In genomic region chr11:78077592-78077991, GRCh38 we compare ENCODE assay signal across 9 cellular contexts. TPM values are rescaled to one million over a fixed set of nuclear protein-coding genes. Genes with fewer than 3 reads are reported as not detected.
A peak's percentile ranks its signal among the peaks of the same experiment; 100 is the strongest.
DNase-seq lines count a peak whose midpoint lies in the region; ATAC-seq, FAIRE-seq and TF ChIP-seq lines count a peak whose summit lies in the region.
"Not testable (repeated sequence)": the region's sequence is repeated elsewhere in the genome, so short reads cannot be mapped to it uniquely, and the experiment has no call there.
"Had no signal": no experiment of that assay in that cellular context is flagged by ENCODE, and none has a peak within 500 bp of the region (broad histone marks: within the 10 kb centered on the region; RNA-seq: fewer than 3 reads in every experiment).

No MANE protein-coding gene starts in this region.

- H3K36me3 ChIP-seq in IMR-90 (ENCODE audit: control insufficient read depth, insufficient read depth, low read length); keratinocyte (ENCODE audit: control insufficient read depth in 2 of 2, extremely low read depth in 1 of 2, insufficient read depth in 2 of 2, low read length in 2 of 2): not testable (repeated sequence)

- H2AK9ac ChIP-seq in IMR-90 (replicated peaks; ENCODE audit: low read depth, low read length, poor library complexity) = not testable (repeated sequence)

- not testable (repeated sequence) for TF ChIP-seq POLR2A in IMR-90 (IDR thresholded peaks at IDR 0.05; ENCODE audit: low read depth, low read length)

- H3K27me3 Mint-ChIP-seq in CD4-positive, alpha-beta T cell; T-helper 1 cell treated with Interleukin-12 subunit alpha and Interleukin-12 subunit beta and Interleukin-4 antibody, amounts not matched to agents 30 μg/mL and 1 μg/mL, for 36 hours (ENCODE audit: low read depth); activated T-helper 17 cell treated with anti-CD3 and anti-CD28 coated beads, Interleukin-2, amount 50 U/mL, for 72 hours; central memory CD8-positive, alpha-beta T cell; stimulated activated naive CD8-positive, alpha-beta T cell treated with anti-CD3 and anti-CD28 coated beads, Interleukin-15, amount 100 ng/mL, for 72 hours: not testable (repeated sequence)
- peaks cover 19% of the 10 kb centered on the region for H3K27me3 Mint-ChIP-seq in nephron progenitor cell (ENCODE audit: low read depth, poor library complexity)

- FAIRE-seq in keratinocyte (lab: Jason Lieb, UNC) = not testable (repeated sequence)

- H3K79me2 ChIP-seq in keratinocyte (ENCODE audit: control insufficient read depth, insufficient read depth, low read length) = peaks cover 64% of the 10 kb centered on the region

- H4K91ac ChIP-seq in IMR-90 (ENCODE audit: insufficient read depth, low read depth, low read length) = not testable (repeated sequence)

- not testable (repeated sequence) for H3K9ac ChIP-seq in IMR-90 (ENCODE audit: low read depth, low read length); keratinocyte (ENCODE audit: control insufficient read depth, extremely low read depth, insufficient read depth, low read length)

- not testable (repeated sequence) for H3K27ac ChIP-seq in CD4-positive, alpha-beta T cell (ENCODE audit: low read depth, low read length); IMR-90 (ENCODE audit: insufficient read depth, low read length); keratinocyte (ENCODE audit: control insufficient read depth, insufficient read depth, low read length)

- 0 out of 4 replicates have a peak overlapping the region, but pooled peaks of 1 of the 2 experiments have one; percentile 1 for H4K8ac ChIP-seq in IMR-90 (ENCODE audit: low read depth in 2 of 2, low read length in 2 of 2)

- not testable (repeated sequence) for H3K27me3 ChIP-seq in CD4-positive, alpha-beta T cell (ENCODE audit: control insufficient read depth, insufficient read depth, low read length); IMR-90 (ENCODE audit: control insufficient read depth, insufficient read depth, low read length); keratinocyte (ENCODE audit: control insufficient read depth, extremely low read depth, insufficient read depth, low read length)

- H3K14ac ChIP-seq in IMR-90 (replicated peaks; ENCODE audit: low read depth, low read length) = not testable (repeated sequence)

- H3K4me1 Mint-ChIP-seq in CD4-positive, alpha-beta T cell (ENCODE audit: low read depth) = peaks cover 60% of the 10 kb centered on the region
- peaks cover 45% of the 10 kb centered on the region for H3K4me1 Mint-ChIP-seq in T-helper 1 cell treated with Interleukin-12 subunit alpha and Interleukin-12 subunit beta and Interleukin-4 antibody, amounts not matched to agents 30 μg/mL and 1 μg/mL, for 36 hours (ENCODE audit: low read depth)
- peaks cover 30% of the 10 kb centered on the region for H3K4me1 Mint-ChIP-seq in activated T-helper 17 cell treated with anti-CD3 and anti-CD28 coated beads, Interleukin-2, amount 50 U/mL, for 72 hours
- H3K4me1 Mint-ChIP-seq in central memory CD8-positive, alpha-beta T cell = peaks cover 53% of the 10 kb centered on the region
- peaks cover 24% of the 10 kb centered on the region for H3K4me1 Mint-ChIP-seq in nephron progenitor cell
- peaks cover 51% of the 10 kb centered on the region for H3K4me1 Mint-ChIP-seq in stimulated activated naive CD8-positive, alpha-beta T cell treated with anti-CD3 and anti-CD28 coated beads, Interleukin-15, amount 100 ng/mL, for 72 hours

- POLR2A ChIA-PET in CD4-positive, alpha-beta T cell (lab: Charles Lee) = interaction anchor here (1.0 kb wide), 1 partner anchor 83 kb away, joined by 4 read pairs; the partner anchor contains the start of gene INTS4
- POLR2A ChIA-PET in IMR-90 (lab: Charles Lee; ENCODE audit: unreplicated experiment) = not testable (repeated sequence)

- in situ Hi-C loops in IMR-90 (cut with MboI; ENCODE audit: low sequenced_read_pairs) = not testable (repeated sequence)

- WGBS in IMR-90 (ENCODE audit: extremely low coverage in 2 of 2, insufficient read length in 1 of 2), 2 experiments = 90% methylated on average over 2 of the region's 4 CpGs; no CpG with 5 or more reads in 1 of the 2 experiments

- not testable (repeated sequence) for H2BK20ac ChIP-seq in IMR-90 (ENCODE audit: low read depth, low read length)

- H3K9me3 Mint-ChIP-seq in CD4-positive, alpha-beta T cell; T-helper 1 cell treated with Interleukin-12 subunit alpha and Interleukin-12 subunit beta and Interleukin-4 antibody, amounts not matched to agents 30 μg/mL and 1 μg/mL, for 36 hours; activated T-helper 17 cell treated with anti-CD3 and anti-CD28 coated beads, Interleukin-2, amount 50 U/mL, for 72 hours; central memory CD8-positive, alpha-beta T cell; nephron progenitor cell; stimulated activated naive CD8-positive, alpha-beta T cell treated with anti-CD3 and anti-CD28 coated beads, Interleukin-15, amount 100 ng/mL, for 72 hours: not testable (repeated sequence)

- peak overlapping the region; percentile 96 for H3K4me3 Mint-ChIP-seq in CD4-positive, alpha-beta T cell
- H3K4me3 Mint-ChIP-seq in T-helper 1 cell treated with Interleukin-12 subunit alpha and Interleukin-12 subunit beta and Interleukin-4 antibody, amounts not matched to agents 30 μg/mL and 1 μg/mL, for 36 hours = peak overlapping the region; percentile 93
- peak overlapping the region; percentile 84 for H3K4me3 Mint-ChIP-seq in activated T-helper 17 cell treated with anti-CD3 and anti-CD28 coated beads, Interleukin-2, amount 50 U/mL, for 72 hours
- peak overlapping the region; percentile 84 for H3K4me3 Mint-ChIP-seq in central memory CD8-positive, alpha-beta T cell
- H3K4me3 Mint-ChIP-seq in nephron progenitor cell = peak overlapping the region; percentile 92
- peak overlapping the region; percentile 87 for H3K4me3 Mint-ChIP-seq in stimulated activated naive CD8-positive, alpha-beta T cell treated with anti-CD3 and anti-CD28 coated beads, Interleukin-15, amount 100 ng/mL, for 72 hours

- not testable (repeated sequence) for H3K56ac ChIP-seq in IMR-90 (ENCODE audit: extremely low read depth, insufficient read depth, low read length)

- intact Hi-C loops in CD4-positive, alpha-beta T cell (cut with DNase I, micrococcal nuclease) = loop anchor here in 1 of 2 experiments (5.0 kb wide), 1 partner anchor 80 kb away; no protein-coding TSS in a partner anchor
- intact Hi-C loops in IMR-90 (cut with micrococcal nuclease) = not testable (repeated sequence)

- not testable (repeated sequence) for DNase-seq in CD4-positive, alpha-beta T cell; IMR-90; central memory CD8-positive, alpha-beta T cell (ENCODE audit: low spot score in 2 of 2); keratinocyte (ENCODE audit: low read depth, low spot score); nephron progenitor cell; stimulated activated naive CD8-positive, alpha-beta T cell treated with anti-CD3 and anti-CD28 coated beads, Interleukin-15, amount 100 ng/mL, for 72 hours

- H3K4ac ChIP-seq in IMR-90 (ENCODE audit: low read depth, low read length) = not testable (repeated sequence)

- H3K4me2 ChIP-seq in IMR-90 (ENCODE audit: low read depth, low read length) (peak overlapping the region; percentile 38), keratinocyte (ENCODE audit: control insufficient read depth, extremely low read depth, insufficient read depth, low read depth, low read length) (peak overlapping the region; percentile 82)

- not testable (repeated sequence) for H2AK5ac ChIP-seq in IMR-90 (ENCODE audit: low read depth, low read length)

- TF ChIP-seq CTCF in CD4-positive, alpha-beta T cell (IDR thresholded peaks at IDR 0.05); IMR-90 (conservative IDR thresholded peaks at IDR 0.05; ENCODE audit: low read depth, low read length); keratinocyte (optimal IDR thresholded peaks at IDR 0.05 in 1 of 3, IDR thresholded peaks at IDR 0.05 in 1 of 3, conservative IDR thresholded peaks at IDR 0.05 in 1 of 3; ENCODE audit: extremely low read depth in 1 of 3, insufficient read depth in 2 of 3, low read length in 3 of 3); nephron progenitor cell (IDR thresholded peaks at IDR 0.05): not testable (repeated sequence)

- not testable (repeated sequence) for H4K5ac ChIP-seq in IMR-90 (ENCODE audit: low read depth, low read length)

- not testable (repeated sequence) for H2AFZ ChIP-seq in IMR-90 (replicated peaks; ENCODE audit: low read length, poor library complexity); keratinocyte (ENCODE audit: control insufficient read depth, low read length)

- peak overlapping the region; percentile 93 for H3K27ac Mint-ChIP-seq in CD4-positive, alpha-beta T cell
- peak overlapping the region; percentile 38 for H3K27ac Mint-ChIP-seq in T-helper 1 cell treated with Interleukin-12 subunit alpha and Interleukin-12 subunit beta and Interleukin-4 antibody, amounts not matched to agents 30 μg/mL and 1 μg/mL, for 36 hours
- peak overlapping the region; percentile 88 for H3K27ac Mint-ChIP-seq in activated T-helper 17 cell treated with anti-CD3 and anti-CD28 coated beads, Interleukin-2, amount 50 U/mL, for 72 hours
- H3K27ac Mint-ChIP-seq in central memory CD8-positive, alpha-beta T cell (ENCODE audit: low read depth) = peak overlapping the region; percentile 21
- H3K27ac Mint-ChIP-seq in nephron progenitor cell = peak overlapping the region; percentile 50
- H3K27ac Mint-ChIP-seq in stimulated activated naive CD8-positive, alpha-beta T cell treated with anti-CD3 and anti-CD28 coated beads, Interleukin-15, amount 100 ng/mL, for 72 hours = peak overlapping the region in 1 of 2 donors; percentile 50

- not testable (repeated sequence) for BruUV-seq in IMR-90 (replicated peaks; lab: Mats Ljungman, UMichigan)

- not testable (repeated sequence) for H2BK120ac ChIP-seq in IMR-90 (ENCODE audit: low read depth, low read length)

- H3K79me1 ChIP-seq in IMR-90 (ENCODE audit: low read depth in 1 of 2, low read length in 2 of 2) = peaks cover 15 to 55% of the 10 kb centered on the region in 2 experiments

- H3K9me1 ChIP-seq in IMR-90 (ENCODE audit: insufficient read depth, low read length) = peaks cover 17% of the 10 kb centered on the region
- not testable (repeated sequence) for H3K9me1 ChIP-seq in keratinocyte (ENCODE audit: control insufficient read depth, extremely low read depth, insufficient read depth, low read length)

- not testable (repeated sequence) for H3K4me3 ChIP-seq in IMR-90 (ENCODE audit: insufficient read depth, low read depth, low read length); keratinocyte (ENCODE audit: control insufficient read depth in 2 of 3, extremely low read depth in 1 of 3, insufficient read depth in 2 of 3, low read depth in 1 of 3, low read length in 3 of 3)

- peak overlapping the region; percentile 58; the same call in 1 of the 2 replicates for H3K23ac ChIP-seq in IMR-90 (ENCODE audit: low read depth, low read length)

- H3K18ac ChIP-seq in IMR-90 (ENCODE audit: low read depth, low read length) = not testable (repeated sequence)

- not testable (repeated sequence) for H2BK5ac ChIP-seq in IMR-90 (ENCODE audit: low read depth, low read length, poor library complexity, severe bottlenecking)

- peaks cover 33% of the 10 kb centered on the region for H4K20me1 ChIP-seq in IMR-90 (ENCODE audit: insufficient read depth, low read length)
- H4K20me1 ChIP-seq in keratinocyte (ENCODE audit: control insufficient read depth, extremely low read depth, insufficient read depth, low read length) = not testable (repeated sequence)

- CTCF ChIA-PET in CD4-positive, alpha-beta T cell (lab: Charles Lee) = interaction anchor here (1.5 kb wide), 1 partner anchor 487 kb away, joined by 3 read pairs; no protein-coding TSS in a partner anchor
- CTCF ChIA-PET in IMR-90 (lab: Yijun Ruan, JAX) = interaction anchor here (0.6 to 1.1 kb wide), 2 partner anchors 10 to 31 kb away, joined by 3 read pairs; no protein-coding TSS in a partner anchor

- not testable (repeated sequence) for ATAC-seq in CD4-positive, alpha-beta T cell (ENCODE audit: poor library complexity); IMR-90 (ENCODE audit: low read depth); activated T-helper 17 cell treated with anti-CD3 and anti-CD28 coated beads, Interleukin-2, amount 50 U/mL, for 72 hours (replicated peaks); central memory CD8-positive, alpha-beta T cell (replicated peaks; ENCODE audit: extremely low read depth, poor library complexity, severe bottlenecking); stimulated activated naive CD8-positive, alpha-beta T cell treated with anti-CD3 and anti-CD28 coated beads, Interleukin-15, amount 100 ng/mL, for 72 hours

- peaks cover 39% of the 10 kb centered on the region for H3K36me3 Mint-ChIP-seq in CD4-positive, alpha-beta T cell (ENCODE audit: low read depth)
- peaks cover 11% of the 10 kb centered on the region for H3K36me3 Mint-ChIP-seq in T-helper 1 cell treated with Interleukin-12 subunit alpha and Interleukin-12 subunit beta and Interleukin-4 antibody, amounts not matched to agents 30 μg/mL and 1 μg/mL, for 36 hours (ENCODE audit: low read depth)
- H3K36me3 Mint-ChIP-seq in activated T-helper 17 cell treated with anti-CD3 and anti-CD28 coated beads, Interleukin-2, amount 50 U/mL, for 72 hours (ENCODE audit: low read depth) = peaks cover 17% of the 10 kb centered on the region
- H3K36me3 Mint-ChIP-seq in central memory CD8-positive, alpha-beta T cell (ENCODE audit: insufficient read depth) = not testable (repeated sequence)
- peaks cover 40% of the 10 kb centered on the region for H3K36me3 Mint-ChIP-seq in nephron progenitor cell (ENCODE audit: low read depth)

- dilution Hi-C loops in IMR-90 (cut with HindIII; ENCODE audit: low sequenced_read_pairs, unreplicated experiment); keratinocyte (cut with MboI; ENCODE audit: extremely low pct_ligation_motif_present, low sequenced_read_pairs): not testable (repeated sequence)

- not testable (repeated sequence) for TF ChIP-seq RAD21 in IMR-90 (IDR thresholded peaks at IDR 0.05; ENCODE audit: low read length)

- not testable (repeated sequence) for H2BK15ac ChIP-seq in IMR-90 (ENCODE audit: low read depth, low read length)

- not testable (repeated sequence) for H3K9me3 ChIP-seq in CD4-positive, alpha-beta T cell (ENCODE audit: control insufficient read depth, low read length); IMR-90 (ENCODE audit: control insufficient read depth, insufficient read depth, low read length); keratinocyte (ENCODE audit: control insufficient read depth, low read depth, low read length)

- not testable (repeated sequence) for H3K4me1 ChIP-seq in IMR-90 (ENCODE audit: control insufficient read depth, insufficient read depth, low read length)
- H3K4me1 ChIP-seq in keratinocyte (ENCODE audit: control insufficient read depth, extremely low read depth, insufficient read depth, low read length) = peaks cover 14% of the 10 kb centered on the region

RNA-seq across cellular contexts. Expression of gene NDUFC2, which starts 2.1 kb away (rescaled TPM):
- total RNA-seq in CD4-positive, alpha-beta T cell = 10 to 100 TPM; 62.6 to 68.5 TPM
- 143 and 146 TPM in 2 replicates for total RNA-seq in IMR-90 (2012; rRNA removed)
- 327 and 340 TPM in 2 replicates for polyA plus RNA-seq in IMR-90 (2012; rRNA removed)
- polyA plus RNA-seq in IMR-90 (2012; cell fraction: cytosol; rRNA removed) = 318 and 528 TPM in 2 replicates
- 62.6 and 69.0 TPM in 2 replicates for polyA plus RNA-seq in IMR-90 (2012; cell fraction: nucleus; rRNA removed; ENCODE audit: low replicate concordance)
- 100 to 1,000 TPM in 1 of 2 donors, 10 to 100 TPM in 1; 80.5 to 149 TPM for total RNA-seq in activated T-helper 17 cell treated with anti-CD3 and anti-CD28 coated beads, Interleukin-2, amount 50 U/mL, for 72 hours
- polyA plus RNA-seq in keratinocyte = 132 to 150 TPM (median 150 TPM) in 3 replicates
- 76.5 TPM for polyA plus RNA-seq in keratinocyte (2011; ENCODE audit: low read depth)
- 65.1 and 160 TPM in 2 replicates for polyA plus RNA-seq in keratinocyte (2011; cell fraction: cytosol; rRNA removed)
- polyA plus RNA-seq in keratinocyte (2011; cell fraction: nucleus; rRNA removed) = 49.4 and 54.7 TPM in 2 replicates
- polyA plus RNA-seq in keratinocyte (2012; ENCODE audit: low replicate concordance) = 205 and 379 TPM in 2 replicates
- 22.9 to 58.9 TPM (median 39.1 TPM) in 3 replicates for polyA minus RNA-seq in keratinocyte
- 133 TPM for polyA minus RNA-seq in keratinocyte (2011; cell fraction: cytosol; rRNA and poly(A)+ RNA removed)
- 28.2 and 34.4 TPM in 2 replicates for polyA minus RNA-seq in keratinocyte (2011; cell fraction: nucleus; rRNA and poly(A)+ RNA removed)

RNA-seq across cellular contexts. Expression of gene THRSP, which starts 13.9 kb away (rescaled TPM):
- not detected for total RNA-seq in CD4-positive, alpha-beta T cell
- total RNA-seq in IMR-90 (2012; rRNA removed) = not detected in 2 replicates
- polyA plus RNA-seq in IMR-90 (2012; rRNA removed) = not detected in 2 replicates
- polyA plus RNA-seq in IMR-90 (2012; cell fraction: cytosol; rRNA removed) = 0.08 TPM in 1 of 2 replicates, not detected in the other
- 0.07 and 0.13 TPM in 2 replicates for polyA plus RNA-seq in IMR-90 (2012; cell fraction: nucleus; rRNA removed; ENCODE audit: low replicate concordance)
- total RNA-seq in activated T-helper 17 cell treated with anti-CD3 and anti-CD28 coated beads, Interleukin-2, amount 50 U/mL, for 72 hours = not detected
- polyA plus RNA-seq in keratinocyte = not detected in 3 replicates
- polyA plus RNA-seq in keratinocyte (2011; ENCODE audit: low read depth) = not detected
- polyA plus RNA-seq in keratinocyte (2011; cell fraction: cytosol; rRNA removed) = not detected in 2 replicates
- not detected in 2 replicates for polyA plus RNA-seq in keratinocyte (2011; cell fraction: nucleus; rRNA removed)
- polyA plus RNA-seq in keratinocyte (2012; ENCODE audit: low replicate concordance) = not detected in 2 replicates
- not detected in 3 replicates for polyA minus RNA-seq in keratinocyte
- polyA minus RNA-seq in keratinocyte (2011; cell fraction: cytosol; rRNA and poly(A)+ RNA removed) = not detected
- polyA minus RNA-seq in keratinocyte (2011; cell fraction: nucleus; rRNA and poly(A)+ RNA removed) = not detected in 2 replicates
- total RNA-seq: SJCRH30 had no signal

RNA-seq across cellular contexts. Expression of gene KCTD14, which starts 54.5 kb away (rescaled TPM):
- under 1 TPM in 1 of 2 experiments, not detected in 1; 0.34 TPM for total RNA-seq in CD4-positive, alpha-beta T cell
- total RNA-seq in IMR-90 (2012; rRNA removed) = 0.83 and 0.90 TPM in 2 replicates
- polyA plus RNA-seq in IMR-90 (2012; rRNA removed) (0.97 and 1.3 TPM in 2 replicates), keratinocyte (0.81 to 3.4 TPM (median 2.1 TPM) in 3 replicates)
- 0.63 and 0.81 TPM in 2 replicates for polyA plus RNA-seq in IMR-90 (2012; cell fraction: cytosol; rRNA removed)
- polyA plus RNA-seq in IMR-90 (2012; cell fraction: nucleus; rRNA removed; ENCODE audit: low replicate concordance) = 0.12 and 0.50 TPM in 2 replicates
- under 1 TPM in 1 of 2 donors, not detected in 1; 0.21 TPM for total RNA-seq in activated T-helper 17 cell treated with anti-CD3 and anti-CD28 coated beads, Interleukin-2, amount 50 U/mL, for 72 hours
- polyA plus RNA-seq in keratinocyte (2011; ENCODE audit: low read depth) = 0.60 TPM
- 1.0 and 1.6 TPM in 2 replicates for polyA plus RNA-seq in keratinocyte (2011; cell fraction: cytosol; rRNA removed)
- 0.50 and 0.69 TPM in 2 replicates for polyA plus RNA-seq in keratinocyte (2011; cell fraction: nucleus; rRNA removed)
- 0.52 and 2.6 TPM in 2 replicates for polyA plus RNA-seq in keratinocyte (2012; ENCODE audit: low replicate concordance)
- polyA minus RNA-seq in keratinocyte = 0.69 to 4.9 TPM (median 1.5 TPM) in 3 replicates
- 1.3 TPM for polyA minus RNA-seq in keratinocyte (2011; cell fraction: cytosol; rRNA and poly(A)+ RNA removed)
- polyA minus RNA-seq in keratinocyte (2011; cell fraction: nucleus; rRNA and poly(A)+ RNA removed) = 0.32 and 0.47 TPM in 2 replicates
